Comparison of ENCODE assay signal across 16 cellular contexts in genomic region chr22:29815580-29815979, GRCh38. TPM values are rescaled to one million over a fixed set of nuclear protein-coding genes. Genes with fewer than 3 reads are reported as not detected.
DNase-seq lines count a peak whose midpoint lies in the region; ATAC-seq and TF ChIP-seq lines count a peak whose summit lies in the region.
"Had no signal": no experiment of that assay in that cellular context is flagged by ENCODE, and none has a peak within 500 bp of the region (broad histone marks: within the 10 kb centered on the region; RNA-seq: fewer than 3 reads in every experiment).

No MANE protein-coding gene starts in this region.

- H3K36me3 Mint-ChIP-seq in activated CD4-positive, alpha-beta T cell treated with anti-CD3 and anti-CD28 coated beads, Interleukin-2, amount 10 ng/mL, durations not matched to agents 24 days and 14 days (ENCODE audit: low read depth) = peaks cover 69% of the 10 kb centered on the region

- H3K4me1 ChIP-seq in esophagus (ENCODE audit: control insufficient read depth in 2 of 2, insufficient read depth in 2 of 2, low read length in 1 of 2) (peaks cover 0 to 5% of the 10 kb centered on the region in 2 donors), liver (ENCODE audit: control insufficient read depth in 4 of 4, insufficient read depth in 4 of 4, low read length in 3 of 4) (peaks cover 20 to 82% (median 80%) of the 10 kb centered on the region in 4 donors), suprapubic skin (peaks cover 25% of the 10 kb centered on the region)
- H3K4me1 ChIP-seq: adrenal gland had no signal

- H3K36me3 ChIP-seq in esophagus (ENCODE audit: control insufficient read depth in 2 of 2, insufficient read depth in 2 of 2, low read length in 1 of 2) (peaks cover 0 to 19% of the 10 kb centered on the region in 2 donors), liver (ENCODE audit: control insufficient read depth in 4 of 4, insufficient read depth in 3 of 4, low read depth in 1 of 4, low read length in 3 of 4) (peaks cover 0 to 16% (median 10%) of the 10 kb centered on the region in 4 donors), suprapubic skin (peaks cover 78% of the 10 kb centered on the region)

- no peaks in the 10 kb centered on the region for H3K4me1 Mint-ChIP-seq in activated CD4-positive, alpha-beta T cell treated with anti-CD3 and anti-CD28 coated beads, Interleukin-2, amount 10 ng/mL, durations not matched to agents 24 days and 14 days

- no peak overlapping the region for H3K4me3 Mint-ChIP-seq in activated CD4-positive, alpha-beta T cell treated with anti-CD3 and anti-CD28 coated beads, Interleukin-2, amount 10 ng/mL, durations not matched to agents 24 days and 14 days

- H3K27ac Mint-ChIP-seq in activated CD4-positive, alpha-beta T cell treated with anti-CD3 and anti-CD28 coated beads, Interleukin-2, amount 10 ng/mL, durations not matched to agents 24 days and 14 days = no peak overlapping the region
- H3K27ac Mint-ChIP-seq: activated T-helper 2 cell treated with anti-CD3 and anti-CD28 coated beads, Interferon-gamma antibody, Interleukin-2, Interleukin-4, amounts not matched to agents 10 μg/mL and 5 μg/mL and 100 μg/mL, durations not matched to agents 14 hours and 24 hours and 36 hours had no signal

- intact Hi-C loops in Right ventricle myocardium superior (cut with DNase I) = no loop called here
- intact Hi-C loops in cardiac septum (cut with DNase I) = no loop called here
- intact Hi-C loops in activated CD4-positive, alpha-beta T cell treated with anti-CD3 and anti-CD28 coated beads, Interleukin-2, amount 10 ng/mL, durations not matched to agents 24 days and 14 days (cut with micrococcal nuclease) = no loop called here

- H3K4me3 ChIP-seq in esophagus (ENCODE audit: low read depth in 1 of 2, low read length in 2 of 2) = no peak overlapping the region
- H3K4me3 ChIP-seq in liver (ENCODE audit: low read depth in 1 of 3, low read length in 3 of 3) = no peak overlapping the region
- H3K4me3 ChIP-seq in suprapubic skin = no peak overlapping the region
- H3K4me3 ChIP-seq: adrenal gland, cardiac muscle cell, thoracic aorta had no signal

- DNase-seq in Right ventricle myocardium superior = no peak
- DNase-seq in cardiac septum (ENCODE audit: low spot score) = no peak
- DNase-seq in suprapubic skin (ENCODE audit: low spot score in 2 of 2) = no peak
- DNase-seq in activated CD4-positive, CD25-positive, alpha-beta regulatory T cell treated with anti-CD3 and anti-CD28 coated beads, Interleukin-2, amount 50 U/mL, for 72 hours = no peak
- DNase-seq in NCI-H2196 (lab: John Stamatoyannopoulos, UW; ENCODE audit: unreplicated experiment) = no peak
- no peak for DNase-seq in activated CD4-positive, alpha-beta T cell treated with anti-CD3 and anti-CD28 coated beads, Interleukin-2, amount 10 ng/mL, durations not matched to agents 24 days and 14 days
- DNase-seq: erythroblast, NCI-H1105, NCI-H2029 treated with DMSO at 0.1 percent for 48 hours had no signal

- H3K9ac ChIP-seq in liver (ENCODE audit: low read depth in 1 of 2, low read length in 2 of 2) = no peak overlapping the region

- ATAC-seq in Right ventricle myocardium superior (ENCODE audit: poor library complexity) = peak; percentile 44

- H3K9me3 Mint-ChIP-seq in activated CD4-positive, alpha-beta T cell treated with anti-CD3 and anti-CD28 coated beads, Interleukin-2, amount 10 ng/mL, durations not matched to agents 24 days and 14 days = no peaks in the 10 kb centered on the region
- H3K9me3 Mint-ChIP-seq: activated T-helper 2 cell treated with anti-CD3 and anti-CD28 coated beads, Interferon-gamma antibody, Interleukin-2, Interleukin-4, amounts not matched to agents 10 μg/mL and 5 μg/mL and 100 μg/mL, durations not matched to agents 14 hours and 24 hours and 36 hours had no signal

- no peak for TF ChIP-seq EP300 in suprapubic skin (IDR thresholded peaks at IDR 0.05)

- H3K27ac ChIP-seq in esophagus (ENCODE audit: low read depth in 2 of 2, low read length in 1 of 2) = peak overlapping the region; percentile 80 to 83
- peak overlapping the region; percentile 58 to 75 for H3K27ac ChIP-seq in liver (ENCODE audit: low read depth in 1 of 2, low read length in 2 of 2)
- peak overlapping the region; percentile 54 for H3K27ac ChIP-seq in suprapubic skin
- H3K27ac ChIP-seq: adrenal gland, C4-2B, cardiac muscle cell, thoracic aorta had no signal

- no peak for TF ChIP-seq RAD21 in liver (IDR thresholded peaks at IDR 0.05)

- no peaks in the 10 kb centered on the region for H3K27me3 Mint-ChIP-seq in activated CD4-positive, alpha-beta T cell treated with anti-CD3 and anti-CD28 coated beads, Interleukin-2, amount 10 ng/mL, durations not matched to agents 24 days and 14 days

- no peaks in the 10 kb centered on the region for H3K27me3 ChIP-seq in esophagus (ENCODE audit: control insufficient read depth in 1 of 2, insufficient read depth in 2 of 2, low read length in 2 of 2)
- H3K27me3 ChIP-seq in liver (ENCODE audit: control insufficient read depth in 4 of 4, insufficient read depth in 4 of 4, low read length in 3 of 4) = no peaks in the 10 kb centered on the region
- no peaks in the 10 kb centered on the region for H3K27me3 ChIP-seq in suprapubic skin
- H3K27me3 ChIP-seq: adrenal gland, cardiac muscle cell had no signal

- H3K9me3 ChIP-seq in esophagus (ENCODE audit: control insufficient read depth in 2 of 2, insufficient read depth in 1 of 2, low read depth in 1 of 2, low read length in 1 of 2) (no peaks in the 10 kb centered on the region), liver (ENCODE audit: control insufficient read depth in 4 of 4, low read length in 3 of 4) (no peaks in the 10 kb centered on the region), suprapubic skin (no peaks in the 10 kb centered on the region)
- H3K9me3 ChIP-seq: adrenal gland, thoracic aorta had no signal

- TF ChIP-seq POLR2A in suprapubic skin (IDR thresholded peaks at IDR 0.05) = no peak

- 42 to 70% methylated on average over 4 of the region's 4 CpGs for WGBS in esophagus, 2 donors
- 56% methylated on average over 4 of the region's 4 CpGs for WGBS in liver
- WGBS in suprapubic skin = 46% methylated on average over 4 of the region's 4 CpGs

- TF ChIP-seq CTCF in liver (IDR thresholded peaks at IDR 0.05; ENCODE audit: low read depth, low read length, missing input control) = no peak
- TF ChIP-seq CTCF in suprapubic skin (IDR thresholded peaks at IDR 0.05) = no peak

TF ChIP-seq in liver, 16 proteins besides CTCF, POLR2A, EP300 and RAD21 (continues in another document):
- no peak for TF ChIP-seq JUND (IDR thresholded peaks at IDR 0.05)
- TF ChIP-seq SP1 (IDR thresholded peaks at IDR 0.05) = no peak
- no peak for TF ChIP-seq REST (IDR thresholded peaks at IDR 0.05)
- no peak for TF ChIP-seq MAX (IDR thresholded peaks at IDR 0.05)
- TF ChIP-seq RXRA (IDR thresholded peaks at IDR 0.05) = no peak
- no peak for TF ChIP-seq FOXA1 (IDR thresholded peaks at IDR 0.05)
- TF ChIP-seq HNF4G (IDR thresholded peaks at IDR 0.05) = no peak
- TF ChIP-seq GABPA (IDR thresholded peaks at IDR 0.05 in 1 of 2, conservative IDR thresholded peaks at IDR 0.05 in 1 of 2) = no peak
- TF ChIP-seq TAF1 (conservative IDR thresholded peaks at IDR 0.05) = no peak
- no peak for TF ChIP-seq NR2F2 (IDR thresholded peaks at IDR 0.05)

RNA-seq across cellular contexts. Expression of gene ASCC2, which starts 22.5 kb away (rescaled TPM):
- total RNA-seq in Right ventricle myocardium superior (28.5 TPM), cardiac septum (31.9 TPM), liver (10 to 100 TPM; 36.0 to 43.7 TPM), suprapubic skin (10 to 100 TPM; 35.6 to 57.3 (median 43.2) TPM)
- polyA plus RNA-seq in esophagus (100 to 1,000 TPM in 1 of 2 donors, 10 to 100 TPM in 1; 61.3 to 142 TPM), liver (10 to 100 TPM; 34.6 to 41.4 TPM)
- 78.5 and 81.3 TPM in 2 replicates for total RNA-seq in activated CD4-positive, alpha-beta T cell treated with anti-CD3 and anti-CD28 coated beads, Interleukin-2, amount 10 ng/mL, durations not matched to agents 24 days and 14 days

RNA-seq across cellular contexts. Expression of gene UQCR10, which starts 48.4 kb away (rescaled TPM):
- total RNA-seq in Right ventricle myocardium superior = 381 TPM
- 271 TPM for total RNA-seq in cardiac septum
- polyA plus RNA-seq in esophagus = 100 to 1,000 TPM; 171 to 204 TPM
- 10 to 100 TPM; 40.2 to 70.6 TPM for total RNA-seq in liver
- polyA plus RNA-seq in liver = 100 to 1,000 TPM; 133 to 243 TPM
- 10 to 100 TPM; 33.6 to 85.7 (median 66.8) TPM for total RNA-seq in suprapubic skin
- 90.1 and 96.2 TPM in 2 replicates for total RNA-seq in activated CD4-positive, alpha-beta T cell treated with anti-CD3 and anti-CD28 coated beads, Interleukin-2, amount 10 ng/mL, durations not matched to agents 24 days and 14 days

RNA-seq across cellular contexts. Expression of gene ZMAT5, which starts 48.8 kb away (rescaled TPM):
- total RNA-seq in Right ventricle myocardium superior (20.3 TPM), cardiac septum (17.1 TPM), liver (10 to 100 TPM in 1 of 2 donors, 1 to 10 TPM in 1; 9.2 to 12.1 TPM), suprapubic skin (10 to 100 TPM; 16.3 to 28.2 (median 23.1) TPM)
- polyA plus RNA-seq in esophagus (10 to 100 TPM; 20.3 to 31.2 TPM), liver (10 to 100 TPM; 14.9 to 18.8 TPM)
- total RNA-seq in activated CD4-positive, alpha-beta T cell treated with anti-CD3 and anti-CD28 coated beads, Interleukin-2, amount 10 ng/mL, durations not matched to agents 24 days and 14 days = 24.9 and 26.1 TPM in 2 replicates
